Comparison of ENCODE assay signal across 30 cellular contexts in the genomic region with DNA sequence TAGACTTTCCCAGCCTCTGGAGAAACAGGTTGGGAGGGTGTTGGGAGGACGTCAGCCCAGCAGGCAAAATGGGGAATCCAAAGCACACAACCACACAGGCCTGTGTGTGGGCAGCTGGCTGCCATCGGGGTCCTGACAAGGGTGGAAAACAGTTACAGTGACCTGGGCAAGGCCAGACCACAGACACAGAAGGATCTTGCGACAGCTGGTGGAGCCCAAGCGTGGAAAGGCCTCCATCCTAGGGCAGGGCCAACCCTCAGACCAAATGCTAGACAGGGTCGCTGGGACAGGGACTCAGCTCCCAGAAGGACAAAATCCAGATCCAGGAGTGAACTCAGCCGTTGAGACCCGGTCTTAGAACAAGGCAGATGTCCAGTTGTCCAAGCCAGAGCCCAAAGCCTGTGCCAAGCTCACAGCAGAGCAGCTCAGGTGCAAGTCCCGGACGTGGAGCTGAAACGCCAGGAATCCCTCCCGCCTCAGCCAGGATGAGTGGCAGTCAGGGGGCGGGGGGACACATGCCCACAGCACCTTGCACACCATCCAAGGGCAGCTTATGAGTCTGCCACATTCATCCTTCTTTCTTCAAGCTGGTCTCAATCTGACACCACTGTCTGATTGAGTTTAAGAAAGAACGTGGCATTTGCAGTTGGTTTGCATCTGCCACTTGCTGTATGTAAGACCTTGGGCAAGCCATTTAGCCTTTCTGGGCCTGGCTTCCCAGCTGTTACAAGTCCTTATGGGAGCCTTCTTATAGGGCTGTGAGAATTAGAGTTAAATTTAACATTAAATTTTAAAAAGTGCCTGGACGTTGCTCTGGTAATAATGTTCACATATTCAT. TPM values are rescaled to one million over a fixed set of nuclear protein-coding genes. Genes with fewer than 3 reads are reported as not detected.
DNase-seq lines count a peak whose midpoint lies in the region; ATAC-seq and TF ChIP-seq lines count a peak whose summit lies in the region.
"Had no signal": no experiment of that assay in that cellular context is flagged by ENCODE, and none has a peak within 500 bp of the region (broad histone marks: within the 10 kb centered on the region; RNA-seq: fewer than 3 reads in every experiment).

No MANE protein-coding gene starts in this region.

- no peaks in the 10 kb centered on the region for H3K9me3 Mint-ChIP-seq in activated CD8-positive, alpha-beta T cell treated with anti-CD3 and anti-CD28 coated beads for 36 hours
- no peaks in the 10 kb centered on the region for H3K9me3 Mint-ChIP-seq in activated CD8-positive, alpha-beta T cell treated with anti-CD3 and anti-CD28 coated beads, Interleukin-2, amount 10 ng/mL, durations not matched to agents 7 days and 5 days (ENCODE audit: insufficient read depth)
- H3K9me3 Mint-ChIP-seq in stimulated activated effector memory CD8-positive, alpha-beta T cell treated with anti-CD3 and anti-CD28 coated beads, Interleukin-12 subunit alpha, Interleukin-12 subunit beta, amount 100 ng/mL, for 72 hours = no peaks in the 10 kb centered on the region
- H3K9me3 Mint-ChIP-seq: activated naive CD4-positive, alpha-beta T cell treated with anti-CD3 and anti-CD28 coated beads, Interleukin-2, amount 50 U/mL, for 24 hours; CD4-positive, CD25-positive, alpha-beta regulatory T cell; endodermal cell had no signal

- H3K36me3 Mint-ChIP-seq in activated CD8-positive, alpha-beta T cell treated with anti-CD3 and anti-CD28 coated beads for 36 hours (ENCODE audit: low read depth) = peaks cover 44% of the 10 kb centered on the region
- H3K36me3 Mint-ChIP-seq in activated CD8-positive, alpha-beta T cell treated with anti-CD3 and anti-CD28 coated beads, Interleukin-2, amount 10 ng/mL, durations not matched to agents 7 days and 5 days (ENCODE audit: low read depth) = peaks cover 73% of the 10 kb centered on the region
- H3K36me3 Mint-ChIP-seq in stimulated activated effector memory CD8-positive, alpha-beta T cell treated with anti-CD3 and anti-CD28 coated beads, Interleukin-12 subunit alpha, Interleukin-12 subunit beta, amount 100 ng/mL, for 72 hours = peaks cover 85% of the 10 kb centered on the region

- H3K4me1 Mint-ChIP-seq in activated CD8-positive, alpha-beta T cell treated with anti-CD3 and anti-CD28 coated beads for 36 hours (ENCODE audit: low read depth) = peaks cover 24% of the 10 kb centered on the region
- peaks cover 12% of the 10 kb centered on the region for H3K4me1 Mint-ChIP-seq in activated CD8-positive, alpha-beta T cell treated with anti-CD3 and anti-CD28 coated beads, Interleukin-2, amount 10 ng/mL, durations not matched to agents 7 days and 5 days (ENCODE audit: low read depth)
- peaks cover 46% of the 10 kb centered on the region for H3K4me1 Mint-ChIP-seq in stimulated activated effector memory CD8-positive, alpha-beta T cell treated with anti-CD3 and anti-CD28 coated beads, Interleukin-12 subunit alpha, Interleukin-12 subunit beta, amount 100 ng/mL, for 72 hours
- H3K4me1 Mint-ChIP-seq: endodermal cell had no signal

- no peak for TF ChIP-seq CTCF in activated CD8-positive, alpha-beta T cell treated with anti-CD3 and anti-CD28 coated beads for 36 hours (IDR thresholded peaks at IDR 0.05)
- TF ChIP-seq CTCF in NB4 (IDR thresholded peaks at IDR 0.05; ENCODE audit: low read depth, low read length) = no peak

- ATAC-seq in activated CD8-positive, alpha-beta T cell treated with anti-CD3 and anti-CD28 coated beads for 36 hours = no peak
- ATAC-seq in activated CD8-positive, alpha-beta T cell treated with anti-CD3 and anti-CD28 coated beads, Interleukin-2, amount 10 ng/mL, durations not matched to agents 7 days and 5 days = no peak
- ATAC-seq in stimulated activated effector memory CD8-positive, alpha-beta T cell treated with anti-CD3 and anti-CD28 coated beads, Interleukin-12 subunit alpha, Interleukin-12 subunit beta, amount 100 ng/mL, for 72 hours = no peak
- no peak for ATAC-seq in Right ventricle myocardium inferior
- ATAC-seq: activated CD4-positive, CD25-positive, alpha-beta regulatory T cell treated with anti-CD3 and anti-CD28 coated beads, Interleukin-2, amount 50 U/mL, for 24 hours; esophagus mucosa; lower lobe of right lung; right lobe of liver had no signal

- H3K27ac Mint-ChIP-seq in activated CD8-positive, alpha-beta T cell treated with anti-CD3 and anti-CD28 coated beads for 36 hours = peak overlapping the region; percentile 30
- H3K27ac Mint-ChIP-seq in activated CD8-positive, alpha-beta T cell treated with anti-CD3 and anti-CD28 coated beads, Interleukin-2, amount 10 ng/mL, durations not matched to agents 7 days and 5 days = no peak overlapping the region
- peak overlapping the region; percentile 74 for H3K27ac Mint-ChIP-seq in stimulated activated effector memory CD8-positive, alpha-beta T cell treated with anti-CD3 and anti-CD28 coated beads, Interleukin-12 subunit alpha, Interleukin-12 subunit beta, amount 100 ng/mL, for 72 hours
- H3K27ac Mint-ChIP-seq: activated naive CD4-positive, alpha-beta T cell treated with anti-CD3 and anti-CD28 coated beads, Interleukin-2, amount 50 U/mL, for 24 hours; endodermal cell had no signal

- H3K4me3 Mint-ChIP-seq in activated CD8-positive, alpha-beta T cell treated with anti-CD3 and anti-CD28 coated beads for 36 hours = no peak overlapping the region
- no peak overlapping the region for H3K4me3 Mint-ChIP-seq in activated CD8-positive, alpha-beta T cell treated with anti-CD3 and anti-CD28 coated beads, Interleukin-2, amount 10 ng/mL, durations not matched to agents 7 days and 5 days
- H3K4me3 Mint-ChIP-seq in stimulated activated effector memory CD8-positive, alpha-beta T cell treated with anti-CD3 and anti-CD28 coated beads, Interleukin-12 subunit alpha, Interleukin-12 subunit beta, amount 100 ng/mL, for 72 hours = no peak overlapping the region
- H3K4me3 Mint-ChIP-seq: activated naive CD4-positive, alpha-beta T cell treated with anti-CD3 and anti-CD28 coated beads, Interleukin-2, amount 50 U/mL, for 24 hours; CD4-positive, CD25-positive, alpha-beta regulatory T cell; endodermal cell had no signal

- DNase-seq in activated CD8-positive, alpha-beta T cell treated with anti-CD3 and anti-CD28 coated beads for 36 hours = no peak
- DNase-seq in activated CD8-positive, alpha-beta T cell treated with anti-CD3 and anti-CD28 coated beads, Interleukin-2, amount 10 ng/mL, durations not matched to agents 7 days and 5 days = no peak
- DNase-seq in NB4 (ENCODE audit: low read depth) (peak; percentile 34), cerebellar cortex (ENCODE audit: low spot score) (peak; percentile 55), NAMALWA (ENCODE audit: low spot score) (no peak), HUDEP-2 (lab: John Stamatoyannopoulos, UW; ENCODE audit: unreplicated experiment in 76 of 76) (no peak), Right ventricle myocardium inferior (ENCODE audit: missing footprints) (no peak)
- DNase-seq in stimulated activated effector memory CD8-positive, alpha-beta T cell treated with anti-CD3 and anti-CD28 coated beads, Interleukin-12 subunit alpha, Interleukin-12 subunit beta, amount 100 ng/mL, for 72 hours (ENCODE audit: low spot score in 2 of 2) = no peak
- DNase-seq: activated CD8-positive, alpha-beta memory T cell treated with anti-CD3 and anti-CD28 coated beads for 24 hours; CD4-positive, CD25-positive, alpha-beta regulatory T cell; endodermal cell; foreskin fibroblast; heart right ventricle; IMR-90; kidney glomerular epithelial cell; lower lobe of right lung; NCI-H2081; NCI-H345; Peyer's patch; right lobe of liver; SIG-M5; stimulated activated CD4-positive, alpha-beta T cell treated with anti-CD3 and anti-CD28 coated beads, Interleukin-12 subunit alpha, Interleukin-12 subunit beta, amount 100 ng/mL, for 4 hours; stimulated activated CD4-positive, alpha-beta T cell treated with anti-CD3 and anti-CD28 coated beads, Interleukin-4, amount 100 ng/mL, for 1 hour; uterus had no signal

- no peak overlapping the region for H3K4me3 ChIP-seq in NB4 (ENCODE audit: low read depth, low read length)
- H3K4me3 ChIP-seq: ascending aorta, heart right ventricle, lower lobe of right lung, Peyer's patch, right lobe of liver, thoracic aorta, uterus had no signal

- POLR2A ChIA-PET in activated CD8-positive, alpha-beta T cell treated with anti-CD3 and anti-CD28 coated beads for 36 hours (lab: Charles Lee) = interaction anchor here (3.9 kb wide), 1 partner anchor 9 kb away, joined by 17 read pairs; no protein-coding TSS in a partner anchor
- POLR2A ChIA-PET in activated CD8-positive, alpha-beta T cell treated with anti-CD3 and anti-CD28 coated beads, Interleukin-2, amount 10 ng/mL, durations not matched to agents 7 days and 5 days (lab: Charles Lee) = interaction anchor here (0.8 kb wide), 1 partner anchor 10 kb away, joined by 3 read pairs; no protein-coding TSS in a partner anchor

- no peak for TF ChIP-seq POLR2A in NB4 (IDR thresholded peaks at IDR 0.05; ENCODE audit: extremely low read depth, insufficient read length)

- H3K27me3 Mint-ChIP-seq in activated CD8-positive, alpha-beta T cell treated with anti-CD3 and anti-CD28 coated beads for 36 hours = no peaks in the 10 kb centered on the region
- no peaks in the 10 kb centered on the region for H3K27me3 Mint-ChIP-seq in activated CD8-positive, alpha-beta T cell treated with anti-CD3 and anti-CD28 coated beads, Interleukin-2, amount 10 ng/mL, durations not matched to agents 7 days and 5 days (ENCODE audit: low read depth)
- H3K27me3 Mint-ChIP-seq: activated naive CD4-positive, alpha-beta T cell treated with anti-CD3 and anti-CD28 coated beads, Interleukin-2, amount 50 U/mL, for 24 hours; CD4-positive, CD25-positive, alpha-beta regulatory T cell had no signal

- intact Hi-C loops in activated CD8-positive, alpha-beta T cell treated with anti-CD3 and anti-CD28 coated beads for 36 hours (cut with micrococcal nuclease) = no loop called here
- intact Hi-C loops in Right ventricle myocardium inferior (cut with DNase I) = no loop called here

- CTCF ChIA-PET in activated CD8-positive, alpha-beta T cell treated with anti-CD3 and anti-CD28 coated beads for 36 hours (lab: Charles Lee) = interaction anchor here (1.4 to 2.1 kb wide), 3 partner anchors 14 to 55 kb away, joined by 3 to 5 read pairs (median 5); no protein-coding TSS in a partner anchor
- CTCF ChIA-PET in activated CD8-positive, alpha-beta T cell treated with anti-CD3 and anti-CD28 coated beads, Interleukin-2, amount 10 ng/mL, durations not matched to agents 7 days and 5 days (lab: Charles Lee) = interaction anchor here (0.6 to 1.4 kb wide), 2 partner anchors 71 to 139 kb away, joined by 3 to 7 read pairs; no protein-coding TSS in a partner anchor

RNA-seq across cellular contexts. Expression of a gene that starts 37.6 kb away (rescaled TPM):
- total RNA-seq in activated CD8-positive, alpha-beta T cell treated with anti-CD3 and anti-CD28 coated beads for 36 hours = 1 to 10 TPM; 2.6 to 3.1 TPM
- total RNA-seq in activated CD8-positive, alpha-beta T cell treated with anti-CD3 and anti-CD28 coated beads, Interleukin-2, amount 10 ng/mL, durations not matched to agents 7 days and 5 days = under 1 TPM; 0.05 to 0.39 TPM
- total RNA-seq in Right ventricle myocardium inferior = not detected
- total RNA-seq: cardiac septum; CD4-positive, CD25-positive, alpha-beta regulatory T cell; IMR-90 had no signal

RNA-seq across cellular contexts. Expression of a gene that starts 56.6 kb away (rescaled TPM):
- total RNA-seq in activated CD8-positive, alpha-beta T cell treated with anti-CD3 and anti-CD28 coated beads for 36 hours = 100 to 1,000 TPM; 340 to 351 TPM
- total RNA-seq in activated CD8-positive, alpha-beta T cell treated with anti-CD3 and anti-CD28 coated beads, Interleukin-2, amount 10 ng/mL, durations not matched to agents 7 days and 5 days = 100 to 1,000 TPM; 863 to 926 TPM
- 41.8 TPM for total RNA-seq in Right ventricle myocardium inferior

Comparison
In these comparisons a context has a peak if more than half of its experiments do, and no peak if none do; other contexts are left out.
1. DNase-seq: peak in NB4 (single experiment) and cerebellar cortex (single experiment); none in activated CD8-positive, alpha-beta T cell treated with anti-CD3 and anti-CD28 coated beads for 36 hours (single experiment), activated CD8-positive, alpha-beta T cell treated with anti-CD3 and anti-CD28 coated beads, Interleukin-2, amount 10 ng/mL, durations not matched to agents 7 days and 5 days (single experiment), stimulated activated effector memory CD8-positive, alpha-beta T cell treated with anti-CD3 and anti-CD28 coated beads, Interleukin-12 subunit alpha, Interleukin-12 subunit beta, amount 100 ng/mL, for 72 hours (0 of 2), NAMALWA (single experiment), HUDEP-2 (0 of 76) and Right ventricle myocardium inferior (single experiment).